In the genomic region with DNA sequence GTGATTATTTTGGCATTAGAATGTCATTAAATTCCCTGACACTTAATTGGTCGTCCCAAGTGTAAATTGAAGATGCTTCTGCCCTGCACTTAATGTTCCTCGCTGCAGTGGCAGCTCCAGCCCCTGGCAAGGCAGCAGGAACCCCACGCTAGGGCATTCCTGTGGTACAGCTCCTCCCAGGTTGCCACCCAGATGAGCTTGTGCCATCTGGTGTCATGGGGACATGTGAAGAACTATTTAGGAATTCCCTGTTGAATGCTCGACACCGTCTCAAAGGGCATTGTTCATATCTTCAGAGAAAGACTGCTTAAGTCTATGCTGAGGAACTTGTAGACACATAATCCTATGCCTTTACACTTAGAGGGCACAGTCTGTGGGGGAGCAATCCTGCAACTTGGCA, we compare ENCODE assay signal across 24 cellular contexts.
"Had no signal": no experiment of that assay in that cellular context is flagged by ENCODE, and none has a peak within 500 bp of the region (broad histone marks: within the 10 kb centered on the region; RNA-seq: fewer than 3 reads in every experiment).

No MANE protein-coding gene starts in this region.

- H3K27ac Mint-ChIP-seq: activated CD4-positive, alpha-beta memory T cell treated with anti-CD3 and anti-CD28 coated beads for 36 hours; activated naive CD4-positive, alpha-beta T cell treated with anti-CD3 and anti-CD28 coated beads, Interleukin-2, amount 10 ng/mL, durations not matched to agents 7 days and 5 days; dendritic cell treated with granulocyte-macrophage colony-stimulating factor and Interleukin-4, amounts not matched to agents 40 ng/mL and 50 ng/mL, for 4 days; progenitor cell of endocrine pancreas had no signal

- H3K4me3 Mint-ChIP-seq: activated CD4-positive, alpha-beta memory T cell treated with anti-CD3 and anti-CD28 coated beads for 36 hours; activated naive CD4-positive, alpha-beta T cell treated with anti-CD3 and anti-CD28 coated beads, Interleukin-2, amount 10 ng/mL, durations not matched to agents 7 days and 5 days; dendritic cell treated with granulocyte-macrophage colony-stimulating factor and Interleukin-4, amounts not matched to agents 40 ng/mL and 50 ng/mL, for 4 days had no signal

- H3K9me3 Mint-ChIP-seq: activated CD4-positive, alpha-beta memory T cell treated with anti-CD3 and anti-CD28 coated beads for 36 hours; activated naive CD4-positive, alpha-beta T cell treated with anti-CD3 and anti-CD28 coated beads, Interleukin-2, amount 10 ng/mL, durations not matched to agents 7 days and 5 days; dendritic cell treated with granulocyte-macrophage colony-stimulating factor and Interleukin-4, amounts not matched to agents 40 ng/mL and 50 ng/mL, for 4 days; naive thymus-derived CD8-positive, alpha-beta T cell had no signal

- H3K27me3 Mint-ChIP-seq: activated CD4-positive, alpha-beta memory T cell treated with anti-CD3 and anti-CD28 coated beads for 36 hours; dendritic cell treated with granulocyte-macrophage colony-stimulating factor and Interleukin-4, amounts not matched to agents 40 ng/mL and 50 ng/mL, for 4 days; naive thymus-derived CD8-positive, alpha-beta T cell; progenitor cell of endocrine pancreas had no signal

- H3K4me3 ChIP-seq: body of pancreas, cardiac muscle cell, heart right ventricle, lower lobe of right lung, sigmoid colon, thoracic aorta, upper lobe of left lung had no signal

- H3K9me3 ChIP-seq: body of pancreas, heart right ventricle, lower lobe of right lung, sigmoid colon, thoracic aorta, upper lobe of left lung had no signal

- H3K36me3 ChIP-seq: cardiac muscle cell, thoracic aorta had no signal

- H3K27ac ChIP-seq: body of pancreas, cardiac muscle cell, heart right ventricle, lower lobe of right lung, sigmoid colon, thoracic aorta, upper lobe of left lung had no signal

- H3K27me3 ChIP-seq: body of pancreas, cardiac muscle cell, heart right ventricle, sigmoid colon, upper lobe of left lung had no signal

- FAIRE-seq: endometrium, keratinocyte had no signal

- DNase-seq: activated CD4-positive, alpha-beta memory T cell treated with anti-CD3 and anti-CD28 coated beads for 36 hours; activated CD4-positive, alpha-beta T cell treated with anti-CD3 and anti-CD28 coated beads for 48 hours; activated effector memory CD4-positive, alpha-beta T cell treated with anti-CD3 and anti-CD28 coated beads, Interleukin-2, amount 50 U/mL, for 16 hours; activated naive CD4-positive, alpha-beta T cell treated with anti-CD3 and anti-CD28 coated beads, Interleukin-2, amount 10 ng/mL, durations not matched to agents 7 days and 5 days; activated T-cell treated with anti-CD3 and anti-CD28 coated beads for 4 hours; body of pancreas; effector CD4-positive, alpha-beta T cell; heart right ventricle; lower lobe of right lung; naive thymus-derived CD8-positive, alpha-beta T cell; retina; sigmoid colon; stimulated activated CD4-positive, alpha-beta T cell treated with anti-CD3 and anti-CD28 coated beads, Interleukin-2, amount 100 ng/mL, for 48 hours; stimulated activated CD8-positive, alpha-beta memory T cell treated with anti-CD3 and anti-CD28 coated beads, Interleukin-4, amount 100 ng/mL, for 48 hours; stimulated activated naive CD4-positive, alpha-beta T cell treated with Interleukin-2 at 50 U/mL for 16 hours; T1000 had no signal

- ATAC-seq: body of pancreas; heart right ventricle; left lobe of liver; lower lobe of right lung; naive thymus-derived CD8-positive, alpha-beta T cell had no signal
